Comparison of ENCODE assay signal across 8 cellular contexts in genomic region chr1:149792912-149793521, GRCh38. TPM values are rescaled to one million over a fixed set of nuclear protein-coding genes. Genes with fewer than 3 reads are reported as not detected.
A peak's percentile ranks its signal among the peaks of the same experiment; 100 is the strongest.
DNase-seq lines count a peak whose midpoint lies in the region; ATAC-seq and TF ChIP-seq lines count a peak whose summit lies in the region.
"Not testable (repeated sequence)": the region's sequence is repeated elsewhere in the genome, so short reads cannot be mapped to it uniquely, and the experiment has no call there.

No MANE protein-coding gene starts in this region.

- POLR2A ChIA-PET in AG04450 (lab: Yijun Ruan, JAX): not testable (repeated sequence)

- ATAC-seq in GM18907 (IDR thresholded peaks at IDR 0.05; ENCODE audit: unreplicated experiment) (peak; percentile 88), HG03097 (IDR thresholded peaks at IDR 0.05; ENCODE audit: low FRiP score, unreplicated experiment) (peak; percentile 72)

- DNase-seq in AG04450 (ENCODE audit: low read depth, low spot score); kidney epithelial cell (ENCODE audit: low read depth): not testable (repeated sequence)
- DNase-seq in NCI-H2171 (lab: John Stamatoyannopoulos, UW): peak; percentile 55
- peak; percentile 78 for DNase-seq in activated CD4-positive, alpha-beta T cell treated with anti-CD3 and anti-CD28 coated beads for 1 hour
- peak; percentile 76 for DNase-seq in central memory CD4-positive, alpha-beta T cell
- peak; percentile 80 for DNase-seq in stimulated activated CD4-positive, alpha-beta T cell treated with anti-CD3 and anti-CD28 coated beads, Interleukin-12 subunit alpha, Interleukin-12 subunit beta, amount 100 ng/mL, for 4 hours

- H3K27ac ChIP-seq in AG04450 (ENCODE audit: low read depth, low read length): not testable (repeated sequence)

- H3K36me3 ChIP-seq in kidney epithelial cell (ENCODE audit: control insufficient read depth, insufficient read depth, low read length): not testable (repeated sequence)

- CTCF ChIA-PET in AG04450 (lab: Charles Lee): not testable (repeated sequence)

- not testable (repeated sequence) for H3K27me3 ChIP-seq in AG04450 (ENCODE audit: control insufficient read depth, insufficient read depth, low read length); kidney epithelial cell (ENCODE audit: control insufficient read depth, insufficient read depth, low read length)

- TF ChIP-seq CTCF in AG04450 (IDR thresholded peaks at IDR 0.05; ENCODE audit: low read depth, low read length): peak; percentile 34
- not testable (repeated sequence) for TF ChIP-seq CTCF in kidney epithelial cell (IDR thresholded peaks at IDR 0.05; ENCODE audit: insufficient read depth, low read length, poor library complexity, severe bottlenecking)

- H3K4me3 ChIP-seq in AG04450 (ENCODE audit: low read depth, low read length): not testable (repeated sequence)
- peak overlapping the region; percentile 38 for H3K4me3 ChIP-seq in kidney epithelial cell (ENCODE audit: low read depth, low read length)

- not testable (repeated sequence) for H3K9me3 ChIP-seq in AG04450 (ENCODE audit: control insufficient read depth, insufficient read depth, low read length)

RNA-seq across cellular contexts. Expression of gene FCGR1A, which starts 10.5 kb away (rescaled TPM):
- polyA plus RNA-seq in AG04450 (2011; rRNA removed): not detected in 2 replicates
- polyA minus RNA-seq in AG04450 (2011; rRNA and poly(A)+ RNA removed): not detected in 2 replicates
- not detected in 2 replicates for total RNA-seq in kidney epithelial cell
